26 cellular contexts compared by ENCODE assay signal in genomic region chr2:174169372-174169771, GRCh38.
"Had no signal": no experiment of that assay in that cellular context is flagged by ENCODE, and none has a peak within 500 bp of the region (broad histone marks: within the 10 kb centered on the region; RNA-seq: fewer than 3 reads in every experiment).

No MANE protein-coding gene starts in this region.

- FAIRE-seq: endometrium, islet of Langerhans, keratinocyte had no signal

- ATAC-seq: effector memory CD8-positive, alpha-beta T cell; esophagus mucosa; gastrocnemius medialis; heart right ventricle; left cardiac atrium; left lung; left ventricle myocardium superior; lower lobe of right lung; mucosa of descending colon; naive thymus-derived CD8-positive, alpha-beta T cell had no signal

- H3K4me1 ChIP-seq: esophagus squamous epithelium, heart right ventricle, left lung, lower lobe of right lung had no signal

- H3K27ac ChIP-seq: epithelial cell of prostate, esophagus squamous epithelium, gastrocnemius medialis, heart right ventricle, left lung, lower lobe of right lung had no signal

- H3K36me3 ChIP-seq: gastrocnemius medialis, lower lobe of right lung had no signal

- DNase-seq: cortex of kidney; effector CD8-positive, alpha-beta T cell; effector memory CD8-positive, alpha-beta T cell; endodermal cell; erythroblast; esophagus squamous epithelium; foreskin fibroblast; foreskin melanocyte; gastrocnemius medialis; glutamatergic neuron; head of caudate nucleus; heart right ventricle; hippocampal formation; left cardiac atrium; left lung; left ventricle myocardium superior; lower lobe of right lung; mesenchymal stem cell; mucosa of descending colon; naive B cell; naive thymus-derived CD8-positive, alpha-beta T cell had no signal

- H3K4me3 ChIP-seq: esophagus squamous epithelium, gastrocnemius medialis, heart right ventricle, left lung, lower lobe of right lung, mucosa of descending colon had no signal

- H3K27me3 ChIP-seq: esophagus squamous epithelium, gastrocnemius medialis, heart right ventricle, left lung had no signal
